In the genomic region with DNA sequence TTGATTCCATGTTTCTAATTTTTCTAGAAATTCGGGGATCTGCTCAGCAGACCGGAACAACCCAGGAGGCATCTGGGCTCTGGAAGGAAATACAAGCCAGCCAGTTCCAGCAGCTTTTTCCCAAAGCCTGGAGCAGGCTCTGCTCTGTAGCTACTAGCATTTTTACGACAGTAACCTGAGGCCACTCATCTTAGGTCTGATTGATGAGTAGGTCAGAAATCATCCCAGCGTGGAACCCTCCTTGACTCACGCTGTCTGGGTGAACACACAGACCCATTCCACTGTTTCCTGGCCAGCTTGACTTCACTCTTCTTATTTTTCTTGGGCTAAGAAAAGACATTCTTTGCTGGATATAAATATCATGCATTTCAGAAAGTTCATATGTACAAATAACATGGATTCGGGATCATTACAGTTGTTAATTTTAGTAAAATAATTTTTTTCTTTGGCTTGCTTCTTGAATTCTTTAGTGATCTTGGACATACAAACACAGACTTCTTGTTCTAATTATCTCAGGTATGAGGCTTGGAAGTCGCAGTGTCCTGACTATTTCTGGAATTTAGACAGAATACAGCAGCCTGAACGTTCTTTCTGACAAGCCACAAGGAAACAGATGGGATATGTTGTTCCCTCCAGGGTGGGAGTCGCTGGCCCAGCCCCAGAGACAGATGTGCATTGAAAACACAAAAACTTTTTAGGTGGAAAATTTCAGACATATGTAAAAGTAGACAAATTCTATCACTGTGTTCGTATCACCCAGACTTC, we compare ENCODE assay signal across 10 cellular contexts. TPM values are rescaled to one million over a fixed set of nuclear protein-coding genes. Genes with fewer than 3 reads are reported as not detected.
DNase-seq lines count a peak whose midpoint lies in the region; TF ChIP-seq lines count a peak whose summit lies in the region.
"Had no signal": no experiment of that assay in that cellular context is flagged by ENCODE, and none has a peak within 500 bp of the region (broad histone marks: within the 10 kb centered on the region; RNA-seq: fewer than 3 reads in every experiment).

No MANE protein-coding gene starts in this region.

- peak; percentile 56 for DNase-seq in GM04504 (ENCODE audit: low read depth)
- peak; percentile 5 for DNase-seq in NCI-H187 treated with DMSO at 0.1 percent for 48 hours (lab: John Stamatoyannopoulos, UW)
- DNase-seq in dermis blood vessel endothelial cell, result peak; percentile 23
- no peak for DNase-seq in osteocyte (ENCODE audit: extremely low spot score, unreplicated experiment)
- DNase-seq in progenitor cell of endocrine pancreas (ENCODE audit: low spot score, unreplicated experiment), result no peak
- no peak for DNase-seq in NCI-H345 (lab: John Stamatoyannopoulos, UW)
- no peak for DNase-seq in midbrain (lab: John Stamatoyannopoulos, UW)
- DNase-seq in medulla oblongata (ENCODE audit: extremely low spot score), result no peak

- H3K27ac Mint-ChIP-seq in osteocyte (ENCODE audit: unreplicated experiment) (peak overlapping the region; percentile 93), progenitor cell of endocrine pancreas (no peak overlapping the region)
- H3K27ac Mint-ChIP-seq: dendritic cell treated with granulocyte-macrophage colony-stimulating factor and Interleukin-4, amounts not matched to agents 40 ng/mL and 50 ng/mL, for 4 days; memory B cell had no signal

- no peaks in the 10 kb centered on the region for H3K9me3 Mint-ChIP-seq in osteocyte (ENCODE audit: unreplicated experiment)
- H3K9me3 Mint-ChIP-seq in progenitor cell of endocrine pancreas (ENCODE audit: low read depth), result no peaks in the 10 kb centered on the region
- H3K9me3 Mint-ChIP-seq: dendritic cell treated with granulocyte-macrophage colony-stimulating factor and Interleukin-4, amounts not matched to agents 40 ng/mL and 50 ng/mL, for 4 days; memory B cell had no signal

- H3K27me3 Mint-ChIP-seq in osteocyte (ENCODE audit: unreplicated experiment), result no peaks in the 10 kb centered on the region
- H3K27me3 Mint-ChIP-seq in progenitor cell of endocrine pancreas, result no peaks in the 10 kb centered on the region

- H3K4me3 Mint-ChIP-seq in osteocyte (ENCODE audit: unreplicated experiment), result peak overlapping the region; percentile 46
- no peak overlapping the region for H3K4me3 Mint-ChIP-seq in progenitor cell of endocrine pancreas (ENCODE audit: low read depth)
- H3K4me3 Mint-ChIP-seq: dendritic cell treated with granulocyte-macrophage colony-stimulating factor and Interleukin-4, amounts not matched to agents 40 ng/mL and 50 ng/mL, for 4 days; memory B cell had no signal

- H3K4me1 Mint-ChIP-seq in osteocyte (ENCODE audit: unreplicated experiment) (peaks cover 34% of the 10 kb centered on the region), progenitor cell of endocrine pancreas (ENCODE audit: low read depth) (no peaks in the 10 kb centered on the region)
- H3K4me1 Mint-ChIP-seq: memory B cell had no signal

- TF ChIP-seq CTCF in osteocyte (IDR thresholded peaks at IDR 0.05), result no peak
- TF ChIP-seq CTCF in progenitor cell of endocrine pancreas (IDR thresholded peaks at IDR 0.05; ENCODE audit: unreplicated experiment), result no peak

- H3K36me3 Mint-ChIP-seq in osteocyte (ENCODE audit: unreplicated experiment) (no peaks in the 10 kb centered on the region), progenitor cell of endocrine pancreas (ENCODE audit: insufficient read depth) (no peaks in the 10 kb centered on the region)
- H3K36me3 Mint-ChIP-seq: memory B cell had no signal

RNA-seq across cellular contexts. Expression of a gene that starts 54.6 kb away (rescaled TPM):
- total RNA-seq in dermis blood vessel endothelial cell (47.1 and 108 TPM in 2 replicates), osteocyte (76.5 and 78.7 TPM in 2 replicates), progenitor cell of endocrine pancreas (47.6 and 51.7 TPM in 2 replicates)

Comparison
In these comparisons a context has a peak if more than half of its experiments do, and no peak if none do; other contexts are left out.
1. DNase-seq: peak in GM04504 (single experiment), NCI-H187 treated with DMSO at 0.1 percent for 48 hours (single experiment) and dermis blood vessel endothelial cell (single experiment); none in osteocyte (single experiment), progenitor cell of endocrine pancreas (single experiment), NCI-H345 (single experiment), midbrain (single experiment) and medulla oblongata (single experiment).